In the genomic region with DNA sequence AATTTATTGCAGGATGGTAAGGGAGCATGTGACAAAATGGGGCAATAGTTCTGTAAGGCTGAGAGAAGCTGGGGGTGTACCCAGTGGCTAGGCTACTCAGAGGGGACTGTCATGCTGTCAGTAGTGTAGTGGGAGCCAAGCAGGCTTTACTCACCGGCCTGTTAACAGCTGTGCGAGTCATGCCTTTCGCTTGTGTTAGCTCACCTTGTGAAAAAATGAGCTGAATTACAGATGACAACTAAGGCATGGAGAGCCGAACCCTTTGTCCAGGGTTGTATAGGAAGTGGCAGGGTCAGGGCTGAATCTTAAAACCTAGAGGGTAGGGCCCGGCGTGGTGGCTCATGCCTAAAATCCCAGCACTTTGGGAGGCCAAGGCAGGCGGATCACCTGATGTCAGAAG, we compare ENCODE assay signal across 8 cellular contexts. TPM values are rescaled to one million over a fixed set of nuclear protein-coding genes. Genes with fewer than 3 reads are reported as not detected.
A peak's percentile ranks its signal among the peaks of the same experiment; 100 is the strongest.
DNase-seq lines count a peak whose midpoint lies in the region; ATAC-seq and TF ChIP-seq lines count a peak whose summit lies in the region.

No MANE protein-coding gene starts in this region.

- H3K4me3 ChIP-seq in H7 (ENCODE audit: insufficient read depth, low read depth, low read length), result no peak overlapping the region
- no peak overlapping the region for H3K4me3 ChIP-seq in SU-DHL-6 (ENCODE audit: insufficient read depth, low read length, poor library complexity, severe bottlenecking)
- H3K4me3 ChIP-seq in endodermal cell (ENCODE audit: low read length), result no peak overlapping the region
- H3K4me3 ChIP-seq in sigmoid colon, result no peak overlapping the region

- H3F3A ChIP-seq in SU-DHL-6 (ENCODE audit: insufficient read depth), result peaks cover 16% of the 10 kb centered on the region; the same call in 1 of the 2 replicates

- intact Hi-C loops in sigmoid colon (cut with DNase I), result no loop called here

- no peaks in the 10 kb centered on the region; the same call in 1 of the 2 replicates for H4K20me1 ChIP-seq in SU-DHL-6 (ENCODE audit: low read depth, low read length)

- peaks cover 18% of the 10 kb centered on the region for H3K4me1 Mint-ChIP-seq in endodermal cell

- DNase-seq in H7, result peak; percentile 9
- DNase-seq in endodermal cell, result peak; percentile 45
- peak; percentile 61 for DNase-seq in sigmoid colon
- no peak for DNase-seq in HuH-7.5 (ENCODE audit: low spot score)

- peak overlapping the region; percentile 71 for H3K27ac Mint-ChIP-seq in endodermal cell

- H3K36me3 ChIP-seq in H7 (replicated peaks; ENCODE audit: control insufficient read depth, insufficient read depth, low read length) (peaks cover 19% of the 10 kb centered on the region), SU-DHL-6 (ENCODE audit: low read length) (no peaks in the 10 kb centered on the region), endodermal cell (ENCODE audit: control insufficient read depth, insufficient read depth, low read length) (peaks cover 29% of the 10 kb centered on the region), sigmoid colon (peaks cover 0 to 50% (median 27%) of the 10 kb centered on the region in 4 donors)

- H3K79me2 ChIP-seq in SU-DHL-6 (ENCODE audit: insufficient read depth, low read length), result peaks cover 25% of the 10 kb centered on the region; the same call in 1 of the 2 replicates

- no peaks in the 10 kb centered on the region for H3K9me2 ChIP-seq in SU-DHL-6 (replicated peaks; ENCODE audit: insufficient read depth, low read length)

- no peak overlapping the region for H3K9ac ChIP-seq in SU-DHL-6 (ENCODE audit: low read length)
- no peak overlapping the region for H3K9ac ChIP-seq in endodermal cell (ENCODE audit: extremely low read depth, low read length, poor library complexity, severe bottlenecking)

- H3K27ac ChIP-seq in SU-DHL-6 (ENCODE audit: low read depth, low read length) (peak overlapping the region; percentile 68), endodermal cell (ENCODE audit: low read depth, low read length) (no peak overlapping the region), sigmoid colon (peak overlapping the region in 3 of 4 donors; percentile 37 to 78 (median 77))

- H3K27me3 Mint-ChIP-seq in endodermal cell (ENCODE audit: insufficient read depth), result no peaks in the 10 kb centered on the region

- ATAC-seq in HG03175 (IDR thresholded peaks at IDR 0.05; ENCODE audit: unreplicated experiment) (no peak), GM21423 (IDR thresholded peaks at IDR 0.05; ENCODE audit: unreplicated experiment) (no peak), GM18870 (IDR thresholded peaks at IDR 0.05; ENCODE audit: unreplicated experiment) (no peak)

- TF ChIP-seq CTCF in SU-DHL-6 (IDR thresholded peaks at IDR 0.05; ENCODE audit: insufficient read depth, low read length, poor library complexity, severe bottlenecking) (no peak), endodermal cell (conservative IDR thresholded peaks at IDR 0.05) (no peak), sigmoid colon (IDR thresholded peaks at IDR 0.05) (no peak)

- H3K4me3 Mint-ChIP-seq in endodermal cell, result no peak overlapping the region

- H3K9me3 Mint-ChIP-seq in endodermal cell, result no peaks in the 10 kb centered on the region

- H3K36me3 Mint-ChIP-seq in endodermal cell (ENCODE audit: low read depth), result peaks cover 63% of the 10 kb centered on the region

- H3K4me2 ChIP-seq in SU-DHL-6 (ENCODE audit: low read depth, low read length, poor library complexity, severe bottlenecking), result no peak overlapping the region

- TF ChIP-seq EP300 in sigmoid colon (IDR thresholded peaks at IDR 0.05), result no peak

- H2AFZ ChIP-seq in SU-DHL-6 (ENCODE audit: low read depth, low read length, severe bottlenecking), result no peak overlapping the region

- no peak for TF ChIP-seq POLR2A in sigmoid colon (IDR thresholded peaks at IDR 0.05)

- H3K9me3 ChIP-seq in SU-DHL-6 (ENCODE audit: insufficient read depth, low read length) (no peaks in the 10 kb centered on the region), endodermal cell (ENCODE audit: control insufficient read depth, low read length) (no peaks in the 10 kb centered on the region), sigmoid colon (no peaks in the 10 kb centered on the region)

- WGBS in endodermal cell (ENCODE audit: insufficient coverage in 1 of 2, insufficient read length in 1 of 2), 2 experiments, result 92 to 98% methylated on average over 6 to 7 of the region's 7 CpGs
- 83 to 86% methylated on average over 7 of the region's 7 CpGs for WGBS in sigmoid colon, 2 donors

- H3K4me1 ChIP-seq in endodermal cell (ENCODE audit: control insufficient read depth, insufficient read depth, low read length) (peaks cover 4% of the 10 kb centered on the region), sigmoid colon (peaks cover 0 to 44% (median 42%) of the 10 kb centered on the region in 4 donors)

- H3K27me3 ChIP-seq in H7 (ENCODE audit: control insufficient read depth, insufficient read depth, low read length), result no peaks in the 10 kb centered on the region
- H3K27me3 ChIP-seq in SU-DHL-6 (ENCODE audit: low read length), result no peaks in the 10 kb centered on the region
- no peaks in the 10 kb centered on the region for H3K27me3 ChIP-seq in endodermal cell (ENCODE audit: control insufficient read depth, insufficient read depth, low read length, poor library complexity, severe bottlenecking)
- no peaks in the 10 kb centered on the region for H3K27me3 ChIP-seq in sigmoid colon

RNA-seq across cellular contexts. Expression of gene SH2B3, which starts 37.9 kb away (rescaled TPM):
- total RNA-seq in H7 (2014; rRNA removed; shearing (Covaris generic)), result 21.8 and 26.8 TPM in 2 replicates
- total RNA-seq in endodermal cell (1 to 10 TPM; 6.8 to 6.9 TPM), sigmoid colon (10 to 100 TPM; 13.2 to 32.5 (median 14.9) TPM)
- polyA plus RNA-seq in endodermal cell (2013, experiment 1 of 2), result 6.2 TPM
- polyA plus RNA-seq in endodermal cell (2013, experiment 2 of 2), result 5.0 TPM
- 10 to 100 TPM; 10.4 to 14.1 (median 12.0) TPM for polyA plus RNA-seq in sigmoid colon
